In genomic region chr17:81569986-81570514, GRCh38 we compare ENCODE assay signal across 15 cellular contexts. TPM values are rescaled to one million over a fixed set of nuclear protein-coding genes. Genes with fewer than 3 reads are reported as not detected.
A peak's percentile ranks its signal among the peaks of the same experiment; 100 is the strongest.
DNase-seq lines count a peak whose midpoint lies in the region; ATAC-seq and TF ChIP-seq lines count a peak whose summit lies in the region.
"Had no signal": no experiment of that assay in that cellular context is flagged by ENCODE, and none has a peak within 500 bp of the region (broad histone marks: within the 10 kb centered on the region; RNA-seq: fewer than 3 reads in every experiment).

No MANE protein-coding gene starts in this region.

- H3K27me3 ChIP-seq in A673 (replicated peaks; ENCODE audit: insufficient read depth, low read depth, low read length, poor library complexity) (no peaks in the 10 kb centered on the region), KMS-11 (ENCODE audit: insufficient read depth, low read depth) (no peaks in the 10 kb centered on the region), mesenchymal stem cell (ENCODE audit: control insufficient read depth in 1 of 2, insufficient read depth in 1 of 2, low read length in 2 of 2) (no peaks in the 10 kb centered on the region)

- ATAC-seq in HG03571 (IDR thresholded peaks at IDR 0.05; ENCODE audit: unreplicated experiment) = no peak
- ATAC-seq: HCT116 had no signal

- H3K9me3 ChIP-seq in A673 (ENCODE audit: low read depth, low read length, poor library complexity, severe bottlenecking) = no peaks in the 10 kb centered on the region
- no peaks in the 10 kb centered on the region for H3K9me3 ChIP-seq in mesenchymal stem cell (ENCODE audit: control insufficient read depth, low read length)

- no peak overlapping the region for H3K9ac ChIP-seq in KMS-11
- no peak overlapping the region for H3K9ac ChIP-seq in mesenchymal stem cell (ENCODE audit: low read length)
- H3K9ac ChIP-seq: GM23248 had no signal

- H3K36me3 Mint-ChIP-seq in glutamatergic neuron (ENCODE audit: unreplicated experiment) = no peaks in the 10 kb centered on the region

- H3K18ac ChIP-seq in mesenchymal stem cell (ENCODE audit: low read depth in 1 of 2, low read length in 2 of 2) = no peak overlapping the region

- H2BK120ac ChIP-seq in mesenchymal stem cell (ENCODE audit: low read depth, low read length) = no peak overlapping the region

- peaks cover 4% of the 10 kb centered on the region for H3K27me3 Mint-ChIP-seq in glutamatergic neuron (ENCODE audit: unreplicated experiment)
- H3K27me3 Mint-ChIP-seq: B cell; CD4-positive, alpha-beta T cell had no signal

- intact Hi-C loops in A673 (cut with micrococcal nuclease; ENCODE audit: unreplicated experiment) = no loop called here

- H3K4me3 ChIP-seq in A673 (ENCODE audit: low read depth, low read length, poor library complexity, severe bottlenecking) (no peak overlapping the region), KMS-11 (IDR thresholded peaks at IDR 0.05; ENCODE audit: insufficient read depth, low read depth, low read length) (no peak overlapping the region), mesenchymal stem cell (ENCODE audit: insufficient read depth in 1 of 2, low read depth in 1 of 2, low read length in 2 of 2) (no peak overlapping the region)
- H3K4me3 ChIP-seq: GM23248 had no signal

- no peak overlapping the region for H4K91ac ChIP-seq in mesenchymal stem cell (ENCODE audit: low read length)

- H3K4ac ChIP-seq in mesenchymal stem cell (ENCODE audit: low read depth in 1 of 2, low read length in 2 of 2) = no peak overlapping the region

- H3K23ac ChIP-seq in mesenchymal stem cell (ENCODE audit: low read length in 2 of 2) = no peak overlapping the region

- peaks cover 76% of the 10 kb centered on the region for H3K36me3 ChIP-seq in A673 (ENCODE audit: insufficient read depth, low read length, poor library complexity, severe bottlenecking)
- H3K36me3 ChIP-seq in KMS-11 (ENCODE audit: insufficient read depth) = peaks cover 12% of the 10 kb centered on the region; the same call in 1 of the 2 replicates
- H3K36me3 ChIP-seq in mesenchymal stem cell (ENCODE audit: control insufficient read depth in 1 of 2, insufficient read depth in 2 of 2, low read depth in 1 of 2, low read length in 2 of 2) = peaks cover 56 to 85% of the 10 kb centered on the region in 2 experiments

- no peak overlapping the region for H2BK15ac ChIP-seq in mesenchymal stem cell (ENCODE audit: low read depth, poor library complexity, severe bottlenecking)

- H2BK12ac ChIP-seq in mesenchymal stem cell (ENCODE audit: low read length in 2 of 2) = no peak overlapping the region

- no peak overlapping the region for H2BK5ac ChIP-seq in mesenchymal stem cell (ENCODE audit: low read depth, low read length, poor library complexity, severe bottlenecking)

- CTCF ChIA-PET in A673 (lab: Charles Lee) = no interaction called here

- no peak overlapping the region for H4K8ac ChIP-seq in mesenchymal stem cell (ENCODE audit: low read length)

- peak overlapping the region; percentile 81 for H3K27ac ChIP-seq in A673 (ENCODE audit: low read depth, low read length, poor library complexity, severe bottlenecking)
- H3K27ac ChIP-seq in KMS-11 = peak overlapping the region; percentile 75; the same call in 1 of the 2 replicates
- H3K27ac ChIP-seq in VCaP = peak overlapping the region; percentile 87
- H3K27ac ChIP-seq in mesenchymal stem cell (ENCODE audit: low read length, poor library complexity, severe bottlenecking) = no peak overlapping the region
- H3K27ac ChIP-seq: GM23248 had no signal

- no peak overlapping the region; the same call in 1 of the 2 replicates for H3K4me2 ChIP-seq in KMS-11
- no peak overlapping the region for H3K4me2 ChIP-seq in mesenchymal stem cell (ENCODE audit: low read length, poor library complexity, severe bottlenecking)

- no peak overlapping the region for H3K14ac ChIP-seq in mesenchymal stem cell (ENCODE audit: low read length in 2 of 2)

- H3K4me1 ChIP-seq in A673 (ENCODE audit: insufficient read depth, low read length, poor library complexity, severe bottlenecking) (peaks cover 46% of the 10 kb centered on the region), KMS-11 (ENCODE audit: low read depth, poor library complexity, severe bottlenecking) (peaks cover 62% of the 10 kb centered on the region), mesenchymal stem cell (ENCODE audit: control insufficient read depth, insufficient read depth, low read depth, low read length) (peaks cover 44% of the 10 kb centered on the region)

- H3K4me3 Mint-ChIP-seq in glutamatergic neuron (ENCODE audit: unreplicated experiment) = no peak overlapping the region
- H3K4me3 Mint-ChIP-seq: B cell; CD4-positive, alpha-beta T cell had no signal

- H3K4me1 Mint-ChIP-seq in glutamatergic neuron (ENCODE audit: low read depth, unreplicated experiment) = peaks cover 9% of the 10 kb centered on the region
- H3K4me1 Mint-ChIP-seq: B cell had no signal

- peaks cover 8% of the 10 kb centered on the region for H3K9me3 Mint-ChIP-seq in glutamatergic neuron (ENCODE audit: unreplicated experiment)
- H3K9me3 Mint-ChIP-seq: CD4-positive, alpha-beta T cell had no signal

- no peak for TF ChIP-seq CTCF in A673 (conservative IDR thresholded peaks at IDR 0.05; ENCODE audit: low read depth, low read length)
- TF ChIP-seq CTCF in KMS-11 (conservative IDR thresholded peaks at IDR 0.05; ENCODE audit: low read depth, low read length) = no peak
- TF ChIP-seq CTCF in VCaP (conservative IDR thresholded peaks at IDR 0.05) = no peak
- no peak for TF ChIP-seq CTCF in glutamatergic neuron (IDR thresholded peaks at IDR 0.05; ENCODE audit: partially characterized antibody, unreplicated experiment)

- POLR2A ChIA-PET in A673 (lab: Charles Lee; ENCODE audit: low non-redundant PET) = no interaction called here

- DNase-seq in A673 (ENCODE audit: low spot score) (no peak), mesenchymal stem cell (no peak), HT-29 (ENCODE audit: low spot score) (no peak), glutamatergic neuron (no peak), COLO829 (ENCODE audit: low spot score) (no peak)
- DNase-seq: C1 segment of cervical spinal cord; CD4-positive, alpha-beta T cell; COR-L47; GF-D8; GM23248 had no signal

- no peak overlapping the region for H2AFZ ChIP-seq in KMS-11 (ENCODE audit: low read depth)
- no peak overlapping the region for H2AFZ ChIP-seq in mesenchymal stem cell (ENCODE audit: low read depth, low read length)
- H2AFZ ChIP-seq: GM23248 had no signal

- peak overlapping the region; percentile 29 for H2AK5ac ChIP-seq in mesenchymal stem cell (ENCODE audit: low read length, severe bottlenecking)

- H4K20me1 ChIP-seq in KMS-11 (ENCODE audit: insufficient read depth) = no peaks in the 10 kb centered on the region

- H3K79me1 ChIP-seq in mesenchymal stem cell (replicated peaks; ENCODE audit: low read length, poor library complexity, severe bottlenecking) = peaks cover 34% of the 10 kb centered on the region

- 98% methylated on average over 18 of the region's 18 CpGs for WGBS in mesenchymal stem cell

- no peaks in the 10 kb centered on the region; the same call in 1 of the 2 replicates for H3K79me2 ChIP-seq in KMS-11 (ENCODE audit: insufficient read depth, low read depth)

- H3K27ac Mint-ChIP-seq in glutamatergic neuron (ENCODE audit: unreplicated experiment) = no peak overlapping the region
- H3K27ac Mint-ChIP-seq: B cell; CD4-positive, alpha-beta T cell had no signal

- BruUV-seq in A673 (replicated peaks; lab: Mats Ljungman, UMichigan) = no TSS peak

RNA-seq across cellular contexts. Expression of gene FAAP100, which starts 17.9 kb away (rescaled TPM):
- total RNA-seq in A673 (2021) (49.4 and 49.5 TPM in 2 replicates), glutamatergic neuron (ENCODE audit: unreplicated experiment) (56.5 TPM)
- 10.1 TPM for polyA plus RNA-seq in mesenchymal stem cell (2013, experiment 1 of 2)
- 10.3 TPM for polyA plus RNA-seq in mesenchymal stem cell (2013, experiment 2 of 2)
- 67.5 and 70.9 TPM in 2 replicates for total RNA-seq in HT-29 (2014; rRNA removed; shearing (Covaris generic))

RNA-seq across cellular contexts. Expression of gene FSCN2, which starts 41.9 kb away (rescaled TPM):
- total RNA-seq in A673 (2021) = 0.26 and 0.31 TPM in 2 replicates
- 0.23 TPM for polyA plus RNA-seq in mesenchymal stem cell (2013, experiment 1 of 2)
- polyA plus RNA-seq in mesenchymal stem cell (2013, experiment 2 of 2) = 0.15 TPM
- total RNA-seq in HT-29 (2014; rRNA removed; shearing (Covaris generic)) = 4.3 and 4.7 TPM in 2 replicates
- 6.1 TPM for total RNA-seq in glutamatergic neuron (ENCODE audit: unreplicated experiment)

RNA-seq across cellular contexts. Expression of gene ACTG1, which starts 57.5 kb away (rescaled TPM):
- 2,855 and 3,247 TPM in 2 replicates for total RNA-seq in A673 (2021)
- 7,126 TPM for polyA plus RNA-seq in mesenchymal stem cell (2013, experiment 1 of 2)
- 6,723 TPM for polyA plus RNA-seq in mesenchymal stem cell (2013, experiment 2 of 2)
- total RNA-seq in HT-29 (2014; rRNA removed; shearing (Covaris generic)) = 3,401 and 4,670 TPM in 2 replicates
- total RNA-seq in glutamatergic neuron (ENCODE audit: unreplicated experiment) = 5,342 TPM
